In genomic region chr15:84773716-84774115, GRCh38 we compare ENCODE assay signal across 21 cellular contexts. TPM values are rescaled to one million over a fixed set of nuclear protein-coding genes. Genes with fewer than 3 reads are reported as not detected.
DNase-seq lines count a peak whose midpoint lies in the region; ATAC-seq, FAIRE-seq and TF ChIP-seq lines count a peak whose summit lies in the region.
"Had no signal": no experiment of that assay in that cellular context is flagged by ENCODE, and none has a peak within 500 bp of the region (broad histone marks: within the 10 kb centered on the region; RNA-seq: fewer than 3 reads in every experiment).

No MANE protein-coding gene starts in this region.

- DNase-seq in activated T-cell treated with anti-CD3 and anti-CD28 coated beads, Interleukin-2, amount 50 U/mL, for 24 hours, result no peak
- DNase-seq in activated T-cell treated with anti-CD3 and anti-CD28 coated beads, Interleukin-2, amount 50 U/mL, for 72 hours, result no peak
- DNase-seq in NOMO-1 treated with DMSO at 0.1 percent for 48 hours (lab: John Stamatoyannopoulos, UW; ENCODE audit: unreplicated experiment), result peak; percentile 91
- DNase-seq in K562 (ENCODE audit: extremely low read depth in 1 of 4, low spot score in 3 of 4), result no peak
- no peak for DNase-seq in T-cell
- no peak for DNase-seq in SJCRH30
- DNase-seq in HCEC 1CT, result no peak
- DNase-seq: BE2C, body of pancreas, head of caudate nucleus, IMR-90, MM.1S, NCI-H187 treated with DMSO at 0.1 percent for 48 hours, NCI-H446, SHP77 had no signal

- H3K27me3 ChIP-seq in K562 (ENCODE audit: control insufficient read depth in 2 of 2, insufficient read depth in 2 of 2, low read length in 2 of 2) (no peaks in the 10 kb centered on the region), SJCRH30 (no peaks in the 10 kb centered on the region)
- H3K27me3 ChIP-seq: BE2C, body of pancreas had no signal

- H3K4me1 ChIP-seq in K562 (replicated peaks in 1 of 2; ENCODE audit: control insufficient read depth in 2 of 2, insufficient read depth in 2 of 2, low read length in 2 of 2) (no peaks in the 10 kb centered on the region), SJCRH30 (no peaks in the 10 kb centered on the region)
- H3K4me1 ChIP-seq: BE2C, parathyroid adenoma had no signal

- no peaks in the 10 kb centered on the region for H3K9me3 Mint-ChIP-seq in activated T-cell treated with anti-CD3 and anti-CD28 coated beads, Interleukin-2, amount 50 U/mL, for 24 hours
- no peaks in the 10 kb centered on the region for H3K9me3 Mint-ChIP-seq in activated T-cell treated with anti-CD3 and anti-CD28 coated beads, Interleukin-2, amount 50 U/mL, for 72 hours
- peaks cover 3% of the 10 kb centered on the region for H3K9me3 Mint-ChIP-seq in stimulated activated memory B cell treated with anti-CD40 and anti-IgM and Interleukin-4, amounts not matched to agents 10 μg/mL and 1 μg/mL and 100 μg/mL, for 72 hours
- H3K9me3 Mint-ChIP-seq in T-cell, result no peaks in the 10 kb centered on the region
- H3K9me3 Mint-ChIP-seq: T-helper 2 cell treated with Interferon-gamma antibody and Interleukin-4, amounts not matched to agents 5 μg/mL and 100 μg/mL, for 36 hours had no signal

- H3K4me1 Mint-ChIP-seq in activated T-cell treated with anti-CD3 and anti-CD28 coated beads, Interleukin-2, amount 50 U/mL, for 24 hours (ENCODE audit: low read depth), result peaks cover 41% of the 10 kb centered on the region
- H3K4me1 Mint-ChIP-seq in activated T-cell treated with anti-CD3 and anti-CD28 coated beads, Interleukin-2, amount 50 U/mL, for 72 hours (ENCODE audit: low read depth), result peaks cover 19% of the 10 kb centered on the region
- H3K4me1 Mint-ChIP-seq in stimulated activated memory B cell treated with anti-CD40 and anti-IgM and Interleukin-4, amounts not matched to agents 10 μg/mL and 1 μg/mL and 100 μg/mL, for 72 hours, result peaks cover 52% of the 10 kb centered on the region
- peaks cover 49 to 55% (median 53%) of the 10 kb centered on the region in 3 donors for H3K4me1 Mint-ChIP-seq in T-cell

- no peak for TF ChIP-seq RAD21 in K562 (CRISPR knock-in tag; conservative IDR thresholded peaks at IDR 0.05 in 1 of 2, IDR thresholded peaks at IDR 0.05 in 1 of 2)

- 87% methylated on average over 3 of the region's 3 CpGs for WGBS in K562 (ENCODE audit: insufficient coverage, low coverage, missing lambda C conversion rate)

- no peak overlapping the region for H3K4me3 ChIP-seq in K562
- no peak overlapping the region for H3K4me3 ChIP-seq in SJCRH30
- H3K4me3 ChIP-seq: body of pancreas, coronary artery had no signal

- no peaks in the 10 kb centered on the region for H3K9me3 ChIP-seq in K562 (replicated peaks; ENCODE audit: control insufficient read depth, insufficient read depth, low read depth, low read length)
- no peaks in the 10 kb centered on the region for H3K9me3 ChIP-seq in SJCRH30 (replicated peaks)
- H3K9me3 ChIP-seq: BE2C, body of pancreas had no signal

- CTCF ChIA-PET in K562 (lab: Yijun Ruan, JAX; ENCODE audit: low intra/inter-chr PET ratio) (no interaction called here), T-cell (lab: Charles Lee) (no interaction called here)

- intact Hi-C loops in K562 (cut with micrococcal nuclease), result no loop called here

- ATAC-seq in activated T-cell treated with anti-CD3 and anti-CD28 coated beads, Interleukin-2, amount 50 U/mL, for 72 hours (replicated peaks in 1 of 2), result no peak
- ATAC-seq in K562 (no peak), T-cell (replicated peaks in 1 of 4) (no peak)
- ATAC-seq in stimulated activated memory B cell treated with anti-CD40 and anti-IgM and Interleukin-4, amounts not matched to agents 10 μg/mL and 1 μg/mL and 100 μg/mL, for 72 hours, result peak; percentile 79
- ATAC-seq: body of pancreas, left lobe of liver had no signal

- peak; percentile 61 for FAIRE-seq in K562 (lab: Jason Lieb, UNC)
- FAIRE-seq: endometrium had no signal

- no TSS peak for BruUV-seq in K562 (replicated peaks; lab: Mats Ljungman, UMichigan)

- POLR2A ChIA-PET in K562 (lab: Yijun Ruan, JAX), result interaction anchor here (0.6 to 1.3 kb wide), 3 partner anchors 11 to 71 kb away, joined by 3 to 7 read pairs (median 3); no protein-coding TSS in a partner anchor
- POLR2A ChIA-PET in T-cell (lab: Charles Lee), result interaction anchor here (0.6 kb wide), 2 partner anchors 71 to 378 kb away, joined by 5 to 6 read pairs; no protein-coding TSS in a partner anchor

- no peak overlapping the region for H3K4me2 ChIP-seq in K562 (ENCODE audit: insufficient read depth, low read length)

- no peak for TF ChIP-seq CTCF in K562 (IDR thresholded peaks at IDR 0.05 in 2 of 3, conservative IDR thresholded peaks at IDR 0.05 in 1 of 3; ENCODE audit: insufficient read depth in 2 of 3, low read depth in 1 of 3, low read length in 3 of 3)

- peaks cover 5% of the 10 kb centered on the region; the same call in 1 of the 2 replicates for H4K20me1 ChIP-seq in K562 (replicated peaks; ENCODE audit: control insufficient read depth, insufficient read depth, low read length)

- H3K27me3 Mint-ChIP-seq in activated T-cell treated with anti-CD3 and anti-CD28 coated beads, Interleukin-2, amount 50 U/mL, for 24 hours, result no peaks in the 10 kb centered on the region
- H3K27me3 Mint-ChIP-seq in activated T-cell treated with anti-CD3 and anti-CD28 coated beads, Interleukin-2, amount 50 U/mL, for 72 hours (ENCODE audit: low read depth), result no peaks in the 10 kb centered on the region
- no peaks in the 10 kb centered on the region for H3K27me3 Mint-ChIP-seq in stimulated activated memory B cell treated with anti-CD40 and anti-IgM and Interleukin-4, amounts not matched to agents 10 μg/mL and 1 μg/mL and 100 μg/mL, for 72 hours
- H3K27me3 Mint-ChIP-seq in T-cell, result no peaks in the 10 kb centered on the region

- in situ Hi-C loops in K562 (cut with MboI), result no loop called here

- no peak overlapping the region for H3K9ac ChIP-seq in K562 (ENCODE audit: insufficient read depth in 1 of 2, low read depth in 2 of 2, low read length in 2 of 2)
- H3K9ac ChIP-seq: parathyroid adenoma had no signal

- TF ChIP-seq POLR2A in K562 (conservative IDR thresholded peaks at IDR 0.05), result no peak

- no peak for TF ChIP-seq EP300 in K562 (IDR thresholded peaks at IDR 0.05; ENCODE audit: low read length)

- H3K36me3 Mint-ChIP-seq in activated T-cell treated with anti-CD3 and anti-CD28 coated beads, Interleukin-2, amount 50 U/mL, for 24 hours (ENCODE audit: low read depth), result peaks cover 76% of the 10 kb centered on the region
- H3K36me3 Mint-ChIP-seq in activated T-cell treated with anti-CD3 and anti-CD28 coated beads, Interleukin-2, amount 50 U/mL, for 72 hours (ENCODE audit: insufficient read depth in 2 of 2), result peaks cover 10 to 24% of the 10 kb centered on the region in 2 donors
- H3K36me3 Mint-ChIP-seq in stimulated activated memory B cell treated with anti-CD40 and anti-IgM and Interleukin-4, amounts not matched to agents 10 μg/mL and 1 μg/mL and 100 μg/mL, for 72 hours, result peaks cover 50% of the 10 kb centered on the region
- H3K36me3 Mint-ChIP-seq in T-cell, result peaks cover 35% of the 10 kb centered on the region

- peaks cover 30% of the 10 kb centered on the region; the same call in 2 of the 3 replicates for H3K79me2 ChIP-seq in K562 (ENCODE audit: control insufficient read depth, insufficient read depth, low read length)

- H3K9me1 ChIP-seq in K562 (ENCODE audit: control insufficient read depth, insufficient read depth, low read length), result no peaks in the 10 kb centered on the region

- H3K36me3 ChIP-seq in K562 (ENCODE audit: control insufficient read depth, insufficient read depth, low read length) (peaks cover 45% of the 10 kb centered on the region; the same call in 2 of the 3 replicates), SJCRH30 (peaks cover 24% of the 10 kb centered on the region)

- H3K27ac ChIP-seq in K562 (ENCODE audit: extremely low read depth, low read depth, low read length) (no peak overlapping the region), SJCRH30 (no peak overlapping the region)
- H3K27ac ChIP-seq: body of pancreas, coronary artery, parathyroid adenoma had no signal

- no peak overlapping the region for H3K4me3 Mint-ChIP-seq in activated T-cell treated with anti-CD3 and anti-CD28 coated beads, Interleukin-2, amount 50 U/mL, for 24 hours
- H3K4me3 Mint-ChIP-seq in activated T-cell treated with anti-CD3 and anti-CD28 coated beads, Interleukin-2, amount 50 U/mL, for 72 hours, result no peak overlapping the region
- H3K4me3 Mint-ChIP-seq in stimulated activated memory B cell treated with anti-CD40 and anti-IgM and Interleukin-4, amounts not matched to agents 10 μg/mL and 1 μg/mL and 100 μg/mL, for 72 hours, result peak overlapping the region; percentile 8
- no peak overlapping the region for H3K4me3 Mint-ChIP-seq in T-cell
- H3K4me3 Mint-ChIP-seq: T-helper 2 cell treated with Interferon-gamma antibody and Interleukin-4, amounts not matched to agents 5 μg/mL and 100 μg/mL, for 36 hours had no signal

- peak overlapping the region; percentile 23 for H3K27ac Mint-ChIP-seq in activated T-cell treated with anti-CD3 and anti-CD28 coated beads, Interleukin-2, amount 50 U/mL, for 24 hours
- no peak overlapping the region for H3K27ac Mint-ChIP-seq in activated T-cell treated with anti-CD3 and anti-CD28 coated beads, Interleukin-2, amount 50 U/mL, for 72 hours
- H3K27ac Mint-ChIP-seq in stimulated activated memory B cell treated with anti-CD40 and anti-IgM and Interleukin-4, amounts not matched to agents 10 μg/mL and 1 μg/mL and 100 μg/mL, for 72 hours, result peak overlapping the region; percentile 88
- no peak overlapping the region for H3K27ac Mint-ChIP-seq in T-cell
- H3K27ac Mint-ChIP-seq: T-helper 2 cell treated with Interferon-gamma antibody and Interleukin-4, amounts not matched to agents 5 μg/mL and 100 μg/mL, for 36 hours had no signal

- H2AFZ ChIP-seq in K562 (ENCODE audit: low read depth, low read length), result no peak overlapping the region
- H2AFZ ChIP-seq: parathyroid adenoma had no signal

RNA-seq across cellular contexts. Expression of gene ZNF592, which starts 25.3 kb away (rescaled TPM):
- total RNA-seq in activated T-cell treated with anti-CD3 and anti-CD28 coated beads, Interleukin-2, amount 50 U/mL, for 72 hours, result 10 to 100 TPM; 33.5 to 39.5 TPM
- total RNA-seq in K562 (2011; cell fraction: chromatin; rRNA removed; ENCODE audit: low replicate concordance), result 22.7 and 35.2 TPM in 2 replicates
- 18.4 and 21.7 TPM in 2 replicates for total RNA-seq in K562 (2011; cell fraction: nucleolus; rRNA removed)
- 22.7 and 26.9 TPM in 2 replicates for total RNA-seq in K562 (2011; cell fraction: nucleoplasm; rRNA removed)
- total RNA-seq in K562 (2014; rRNA removed) (5.9 and 9.1 TPM in 2 replicates), K562 (2014; rRNA removed; fragmentation: Illumina TruSeq; extraction: Trizol) (6.3 and 6.6 TPM in 2 replicates), K562 (2015; rRNA removed; fragmentation: Illumina TruSeq; extraction: Trizol) (9.1 and 9.2 TPM in 2 replicates), K562 (2021) (22.0 and 23.8 TPM in 2 replicates), T-cell (10 to 100 TPM; 34.5 to 43.6 (median 39.0) TPM)
- polyA plus RNA-seq in K562 (2011; rRNA removed) (7.4 and 10.4 TPM in 2 replicates), K562 (2014; fragmentation: Illumina TruSeq; extraction: Trizol) (18.5 and 18.8 TPM in 2 replicates), K562 (2014; fragmentation: Nextera tagmentation; extraction: Ambion mirVana) (1 to 10 TPM in 1 of 2 experiments, under 1 TPM in 1; 0.88 to 1.7 TPM), K562 (2014; rRNA removed) (11.6 TPM in 2 replicates)
- polyA plus RNA-seq in K562 (2011; cell fraction: cytosol; rRNA removed), result 8.8 and 14.0 TPM in 2 replicates
- polyA plus RNA-seq in K562 (2011; cell fraction: nucleus; rRNA removed), result 15.9 and 24.2 TPM in 2 replicates
- 12.6 and 16.1 TPM in 2 replicates for polyA plus RNA-seq in K562 (2012)
- polyA minus RNA-seq in K562 (2011; rRNA and poly(A)+ RNA removed), result 7.6 and 8.8 TPM in 2 replicates
- polyA minus RNA-seq in K562 (2011; cell fraction: cytosol; rRNA and poly(A)+ RNA removed), result 13.0 and 13.9 TPM in 2 replicates
- polyA minus RNA-seq in K562 (2011; cell fraction: nucleus; rRNA and poly(A)+ RNA removed), result 8.2 and 9.0 TPM in 2 replicates
- total RNA-seq in SJCRH30 (2014; rRNA removed; shearing (Covaris generic)), result 12.6 and 13.0 TPM in 2 replicates

RNA-seq across cellular contexts. Expression of gene ALPK3, which starts 43.4 kb away (rescaled TPM):
- under 1 TPM; 0.46 TPM for total RNA-seq in activated T-cell treated with anti-CD3 and anti-CD28 coated beads, Interleukin-2, amount 50 U/mL, for 72 hours
- 0.23 and 0.32 TPM in 2 replicates for total RNA-seq in K562 (2011; cell fraction: chromatin; rRNA removed; ENCODE audit: low replicate concordance)
- total RNA-seq in K562 (2011; cell fraction: nucleolus; rRNA removed), result 0.13 and 0.33 TPM in 2 replicates
- total RNA-seq in K562 (2011; cell fraction: nucleoplasm; rRNA removed), result 0.23 and 0.37 TPM in 2 replicates
- 0.05 and 0.08 TPM in 2 replicates for total RNA-seq in K562 (2014; rRNA removed)
- total RNA-seq in K562 (2014; rRNA removed; fragmentation: Illumina TruSeq; extraction: Trizol), result 0.03 and 0.07 TPM in 2 replicates
- 0.07 and 0.15 TPM in 2 replicates for total RNA-seq in K562 (2015; rRNA removed; fragmentation: Illumina TruSeq; extraction: Trizol)
- total RNA-seq in K562 (2021), result 0.07 and 0.13 TPM in 2 replicates
- polyA plus RNA-seq in K562 (2011; rRNA removed), result 0.07 and 0.20 TPM in 2 replicates
- polyA plus RNA-seq in K562 (2011; cell fraction: cytosol; rRNA removed), result 0.12 and 0.39 TPM in 2 replicates
- polyA plus RNA-seq in K562 (2011; cell fraction: nucleus; rRNA removed), result 0.20 and 0.25 TPM in 2 replicates
- polyA plus RNA-seq in K562 (2012), result 0.12 and 0.26 TPM in 2 replicates
- polyA plus RNA-seq in K562 (2014; fragmentation: Illumina TruSeq; extraction: Trizol), result 0.04 and 0.08 TPM in 2 replicates
- polyA plus RNA-seq in K562 (2014; fragmentation: Nextera tagmentation; extraction: Ambion mirVana), result not detected
- polyA plus RNA-seq in K562 (2014; rRNA removed), result 0.09 and 1.0 TPM in 2 replicates
- polyA minus RNA-seq in K562 (2011; rRNA and poly(A)+ RNA removed), result 0.03 and 0.07 TPM in 2 replicates
- polyA minus RNA-seq in K562 (2011; cell fraction: cytosol; rRNA and poly(A)+ RNA removed), result 0.18 TPM in 1 of 2 replicates, not detected in the other
- 0.22 and 0.27 TPM in 2 replicates for polyA minus RNA-seq in K562 (2011; cell fraction: nucleus; rRNA and poly(A)+ RNA removed)
- under 1 TPM; 0.16 to 0.82 (median 0.22) TPM for total RNA-seq in T-cell
- 35.9 and 49.9 TPM in 2 replicates for total RNA-seq in SJCRH30 (2014; rRNA removed; shearing (Covaris generic))

RNA-seq across cellular contexts. Expression of gene SEC11A, which starts 57.8 kb away (rescaled TPM):
- total RNA-seq in activated T-cell treated with anti-CD3 and anti-CD28 coated beads, Interleukin-2, amount 50 U/mL, for 72 hours, result 100 to 1,000 TPM; 120 to 134 TPM
- total RNA-seq in K562 (2011; cell fraction: chromatin; rRNA removed; ENCODE audit: low replicate concordance), result 73.8 and 151 TPM in 2 replicates
- 86.1 and 103 TPM in 2 replicates for total RNA-seq in K562 (2011; cell fraction: nucleolus; rRNA removed)
- 189 and 195 TPM in 2 replicates for total RNA-seq in K562 (2011; cell fraction: nucleoplasm; rRNA removed)
- total RNA-seq in K562 (2014; rRNA removed) (170 and 198 TPM in 2 replicates), K562 (2014; rRNA removed; fragmentation: Illumina TruSeq; extraction: Trizol) (270 and 314 TPM in 2 replicates), K562 (2015; rRNA removed; fragmentation: Illumina TruSeq; extraction: Trizol) (204 and 217 TPM in 2 replicates), K562 (2021) (175 and 183 TPM in 2 replicates), T-cell (10 to 100 TPM; 52.3 to 68.9 (median 66.5) TPM)
- polyA plus RNA-seq in K562 (2011; rRNA removed) (166 and 238 TPM in 2 replicates), K562 (2014; fragmentation: Illumina TruSeq; extraction: Trizol) (240 and 254 TPM in 2 replicates), K562 (2014; fragmentation: Nextera tagmentation; extraction: Ambion mirVana) (100 to 1,000 TPM; 206 to 229 TPM), K562 (2014; rRNA removed) (301 and 310 TPM in 2 replicates)
- polyA plus RNA-seq in K562 (2011; cell fraction: cytosol; rRNA removed), result 49.8 and 172 TPM in 2 replicates
- polyA plus RNA-seq in K562 (2011; cell fraction: nucleus; rRNA removed), result 32.1 and 71.9 TPM in 2 replicates
- polyA plus RNA-seq in K562 (2012), result 230 and 261 TPM in 2 replicates
- 166 and 171 TPM in 2 replicates for polyA minus RNA-seq in K562 (2011; rRNA and poly(A)+ RNA removed)
- 52.9 and 55.4 TPM in 2 replicates for polyA minus RNA-seq in K562 (2011; cell fraction: cytosol; rRNA and poly(A)+ RNA removed)
- polyA minus RNA-seq in K562 (2011; cell fraction: nucleus; rRNA and poly(A)+ RNA removed), result 17.9 and 29.9 TPM in 2 replicates
- total RNA-seq in SJCRH30 (2014; rRNA removed; shearing (Covaris generic)), result 258 and 277 TPM in 2 replicates

Comparison
In these comparisons a context has a peak if more than half of its experiments do, and no peak if none do; other contexts are left out.
1. H3K27ac Mint-ChIP-seq: peak in activated T-cell treated with anti-CD3 and anti-CD28 coated beads, Interleukin-2, amount 50 U/mL, for 24 hours (single experiment) and stimulated activated memory B cell treated with anti-CD40 and anti-IgM and Interleukin-4, amounts not matched to agents 10 μg/mL and 1 μg/mL and 100 μg/mL, for 72 hours (single experiment); none in activated T-cell treated with anti-CD3 and anti-CD28 coated beads, Interleukin-2, amount 50 U/mL, for 72 hours (single experiment) and T-cell (0 of 2).
2. RNA of gene ALPK3, which starts 43.4 kb away (total RNA-seq): 35.9 to 49.9 TPM in SJCRH30; 0.46 TPM in activated T-cell treated with anti-CD3 and anti-CD28 coated beads, Interleukin-2, amount 50 U/mL, for 72 hours, 0.16 to 0.82 TPM in T-cell and 0.03 to 0.37 TPM in K562; every median in the first group is over 10 times any median in the second.